ENCODE assay signal across 18 cellular contexts in the genomic region with DNA sequence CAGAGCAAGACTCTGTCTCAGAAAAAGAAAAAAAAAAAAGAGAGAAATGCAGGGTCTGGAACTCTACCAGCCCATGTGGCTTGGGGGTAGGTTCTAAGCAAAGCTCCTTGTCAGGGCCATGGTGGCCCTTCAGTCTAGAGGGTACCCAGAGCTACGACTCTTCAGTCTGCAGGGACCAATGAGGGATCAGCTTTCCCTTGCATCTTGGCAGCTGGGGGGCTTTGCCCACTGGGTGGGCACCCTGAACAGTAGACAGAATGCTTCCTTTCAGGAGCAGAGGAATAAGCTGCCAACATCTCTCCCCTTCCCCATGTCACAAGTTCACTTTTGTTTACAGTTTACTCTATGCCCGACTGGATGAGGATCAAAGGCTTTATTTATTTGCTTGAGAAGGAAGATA. TPM values are rescaled to one million over a fixed set of nuclear protein-coding genes. Genes with fewer than 3 reads are reported as not detected.
DNase-seq lines count a peak whose midpoint lies in the region; ATAC-seq and TF ChIP-seq lines count a peak whose summit lies in the region.
"Had no signal": no experiment of that assay in that cellular context is flagged by ENCODE, and none has a peak within 500 bp of the region (broad histone marks: within the 10 kb centered on the region; RNA-seq: fewer than 3 reads in every experiment).

No MANE protein-coding gene starts in this region.

- H3K9me3 Mint-ChIP-seq in brain (no peaks in the 10 kb centered on the region), type B pancreatic cell (no peaks in the 10 kb centered on the region)
- H3K9me3 Mint-ChIP-seq: CD8-positive, alpha-beta memory T cell; T-helper 1 cell treated with Interleukin-12 subunit alpha and Interleukin-12 subunit beta and Interleukin-4 antibody, amounts not matched to agents 30 μg/mL and 1 μg/mL, for 36 hours had no signal

- peak overlapping the region in 7 of 10 donors; percentile 0 to 65 (median 30) for H3K27ac ChIP-seq in heart right ventricle
- no peak overlapping the region for H3K27ac ChIP-seq in right cardiac atrium (ENCODE audit: low read length)
- H3K27ac ChIP-seq in layer of hippocampus (ENCODE audit: low read depth, low read length): peak overlapping the region; percentile 13
- peak overlapping the region; percentile 81 for H3K27ac ChIP-seq in substantia nigra (ENCODE audit: low read depth, low read length, poor library complexity, severe bottlenecking)

- H3K27me3 Mint-ChIP-seq in brain (no peaks in the 10 kb centered on the region), type B pancreatic cell (no peaks in the 10 kb centered on the region)
- H3K27me3 Mint-ChIP-seq: CD8-positive, alpha-beta memory T cell had no signal

- H3K36me3 Mint-ChIP-seq in brain: peaks cover 26% of the 10 kb centered on the region
- H3K36me3 Mint-ChIP-seq in type B pancreatic cell: peaks cover 9% of the 10 kb centered on the region

- H3K4me1 ChIP-seq in heart right ventricle (peaks cover 2 to 36% (median 26%) of the 10 kb centered on the region in 9 donors), right cardiac atrium (ENCODE audit: control insufficient read depth, insufficient read depth, low read length) (peaks cover 2% of the 10 kb centered on the region)

- H3K36me3 ChIP-seq in heart right ventricle: peaks cover 0 to 60% (median 13%) of the 10 kb centered on the region in 9 donors

- TF ChIP-seq CTCF in heart right ventricle (IDR thresholded peaks at IDR 0.05): no peak
- TF ChIP-seq CTCF in brain (conservative IDR thresholded peaks at IDR 0.05): no peak
- no peak for TF ChIP-seq CTCF in type B pancreatic cell (conservative IDR thresholded peaks at IDR 0.05)

- ATAC-seq in heart right ventricle: no peak
- no peak for ATAC-seq in right cardiac atrium
- no peak for ATAC-seq in GM18858 (IDR thresholded peaks at IDR 0.05; ENCODE audit: unreplicated experiment)
- ATAC-seq: activated CD4-positive, CD25-positive, alpha-beta regulatory T cell treated with anti-CD3 and anti-CD28 coated beads, Interleukin-2, amount 50 U/mL, for 24 hours had no signal

- H3K27ac Mint-ChIP-seq in brain: peak overlapping the region; percentile 36 to 94 (median 74)
- no peak overlapping the region for H3K27ac Mint-ChIP-seq in type B pancreatic cell
- H3K27ac Mint-ChIP-seq: T-helper 1 cell treated with Interleukin-12 subunit alpha and Interleukin-12 subunit beta and Interleukin-4 antibody, amounts not matched to agents 30 μg/mL and 1 μg/mL, for 36 hours had no signal

- WGBS in heart right ventricle, 2 donors: 50% methylated on average over 2 of the region's 2 CpGs
- WGBS in right cardiac atrium: 38% methylated on average over 2 of the region's 2 CpGs

- H3K4me3 ChIP-seq in heart right ventricle (no peak overlapping the region), right cardiac atrium (ENCODE audit: low read length) (no peak overlapping the region)

- H3K4me3 Mint-ChIP-seq in brain (peak overlapping the region in 1 of 5 experiments; percentile 38), type B pancreatic cell (no peak overlapping the region)
- H3K4me3 Mint-ChIP-seq: CD8-positive, alpha-beta memory T cell; T-helper 1 cell treated with Interleukin-12 subunit alpha and Interleukin-12 subunit beta and Interleukin-4 antibody, amounts not matched to agents 30 μg/mL and 1 μg/mL, for 36 hours had no signal

- no peak for DNase-seq in heart right ventricle
- no peak for DNase-seq in right cardiac atrium
- DNase-seq in substantia nigra (lab: John Stamatoyannopoulos, UW): peak in 2 of 49 donors; percentile 11 to 35
- DNase-seq in NCI-H748 treated with DMSO at 0.1 percent for 48 hours (lab: John Stamatoyannopoulos, UW): no peak
- no peak for DNase-seq in type B pancreatic cell (ENCODE audit: extremely low spot score, unreplicated experiment)
- DNase-seq: CD8-positive, alpha-beta memory T cell; cortex of kidney; DND-41; erythroblast; NCI-H1694 treated with DMSO at 0.1 percent for 48 hours; NCI-H446 treated with DMSO at 0.1 percent for 48 hours; SIG-M5; stimulated activated CD4-positive, alpha-beta T cell treated with anti-CD3 and anti-CD28 coated beads, Interleukin-1b, Interleukin-23, amount 100 ng/mL, for 48 hours had no signal

- no peaks in the 10 kb centered on the region for H3K9me3 ChIP-seq in heart right ventricle
- no peaks in the 10 kb centered on the region for H3K9me3 ChIP-seq in right cardiac atrium (ENCODE audit: control insufficient read depth, low read length)

- intact Hi-C loops in heart right ventricle (cut with DNase I) (loop anchor here in 9 of 10 donors (5.0 to 10.0 kb wide), 13 partner anchors 33 to 157 kb away; a partner anchor contains a TSS), right cardiac atrium (cut with DNase I) (loop anchor here in 3 of 4 donors (5.0 to 10.0 kb wide), 4 partner anchors 54 to 157 kb away; a partner anchor contains a TSS)

- H3K4me1 Mint-ChIP-seq in brain (peaks cover 25% of the 10 kb centered on the region), type B pancreatic cell (ENCODE audit: unreplicated experiment) (peaks cover 13% of the 10 kb centered on the region)

- no peaks in the 10 kb centered on the region for H3K27me3 ChIP-seq in heart right ventricle
- no peaks in the 10 kb centered on the region for H3K27me3 ChIP-seq in right cardiac atrium (ENCODE audit: control insufficient read depth, insufficient read depth)
- H3K27me3 ChIP-seq in layer of hippocampus (ENCODE audit: control insufficient read depth, insufficient read depth, low read length): no peaks in the 10 kb centered on the region

RNA-seq across cellular contexts. Expression of a gene that starts 16.8 kb away (rescaled TPM):
- total RNA-seq in heart right ventricle (1 to 10 TPM; 1.3 to 6.4 (median 3.8) TPM), right cardiac atrium (1 to 10 TPM; 2.9 to 8.9 (median 4.8) TPM), type B pancreatic cell (ENCODE audit: low replicate concordance) (219 and 327 TPM in 2 replicates)
- polyA plus RNA-seq in heart right ventricle (1 to 10 TPM; 2.8 to 3.8 TPM), right cardiac atrium (4.5 TPM), brain (ENCODE audit: insufficient read depth, low read depth, low replicate concordance) (53.8 TPM)

RNA-seq across cellular contexts. Expression of a gene that starts 32.0 kb away (rescaled TPM):
- 1 to 10 TPM in 4 of 10 donors, under 1 TPM in 6; 0.38 to 2.8 (median 0.82) TPM for total RNA-seq in heart right ventricle
- polyA plus RNA-seq in heart right ventricle: 1 to 10 TPM; 1.1 to 1.8 TPM
- total RNA-seq in right cardiac atrium: 1 to 10 TPM; 1.0 to 1.6 (median 1.2) TPM
- 0.81 TPM for polyA plus RNA-seq in right cardiac atrium
- polyA plus RNA-seq in brain (ENCODE audit: insufficient read depth, low read depth, low replicate concordance): 2.1 TPM
- 8.7 and 9.5 TPM in 2 replicates for total RNA-seq in type B pancreatic cell (ENCODE audit: low replicate concordance)

RNA-seq across cellular contexts. Expression of a gene that starts 34.5 kb away (rescaled TPM):
- 1 to 10 TPM in 4 of 10 donors, under 1 TPM in 6; 0.36 to 1.8 (median 0.89) TPM for total RNA-seq in heart right ventricle
- polyA plus RNA-seq in heart right ventricle: 1 to 10 TPM; 3.4 to 9.3 TPM
- total RNA-seq in right cardiac atrium: 1 to 10 TPM; 1.7 to 3.8 (median 2.5) TPM
- polyA plus RNA-seq in right cardiac atrium: 1.5 TPM
- polyA plus RNA-seq in brain (ENCODE audit: insufficient read depth, low read depth, low replicate concordance): 7.0 TPM
- 18.6 and 40.2 TPM in 2 replicates for total RNA-seq in type B pancreatic cell (ENCODE audit: low replicate concordance)
- polyA plus RNA-seq: CD8-positive, alpha-beta memory T cell had no signal

RNA-seq across cellular contexts. Expression of a gene that starts 40.8 kb away (rescaled TPM):
- total RNA-seq in heart right ventricle (100 to 1,000 TPM; 807 to 986 (median 861) TPM), right cardiac atrium (1,000 to 10,000 TPM in 1 of 4 donors, 100 to 1,000 TPM in 3; 939 to 1,151 (median 992) TPM), type B pancreatic cell (ENCODE audit: low replicate concordance) (1,717 and 1,950 TPM in 2 replicates)
- polyA plus RNA-seq in heart right ventricle (1,000 to 10,000 TPM in 1 of 2 donors, 100 to 1,000 TPM in 1; 300 to 1,566 TPM), right cardiac atrium (817 TPM), brain (ENCODE audit: insufficient read depth, low read depth, low replicate concordance) (1,609 TPM)

RNA-seq across cellular contexts. Expression of a gene that starts 42.9 kb away (rescaled TPM):
- total RNA-seq in heart right ventricle (10 to 100 TPM in 7 of 10 donors, 1 to 10 TPM in 3; 7.0 to 25.0 (median 10.4) TPM), right cardiac atrium (10 to 100 TPM; 56.9 to 62.2 (median 59.8) TPM), type B pancreatic cell (ENCODE audit: low replicate concordance) (54.2 and 133 TPM in 2 replicates)
- polyA plus RNA-seq in heart right ventricle (10 to 100 TPM; 25.2 to 37.3 TPM), right cardiac atrium (57.6 TPM), brain (ENCODE audit: insufficient read depth, low read depth, low replicate concordance) (41.9 TPM)

Comparison
In these comparisons a context has a peak if more than half of its experiments do, and no peak if none do; other contexts are left out.
1. RNA of a gene that starts 16.8 kb away (total RNA-seq): 219 to 327 TPM in type B pancreatic cell; 2.9 to 8.9 TPM in right cardiac atrium and 1.3 to 6.4 TPM in heart right ventricle; every median in the first group is over 10 times any median in the second.